8 cellular contexts compared by ENCODE assay signal in the genomic region with DNA sequence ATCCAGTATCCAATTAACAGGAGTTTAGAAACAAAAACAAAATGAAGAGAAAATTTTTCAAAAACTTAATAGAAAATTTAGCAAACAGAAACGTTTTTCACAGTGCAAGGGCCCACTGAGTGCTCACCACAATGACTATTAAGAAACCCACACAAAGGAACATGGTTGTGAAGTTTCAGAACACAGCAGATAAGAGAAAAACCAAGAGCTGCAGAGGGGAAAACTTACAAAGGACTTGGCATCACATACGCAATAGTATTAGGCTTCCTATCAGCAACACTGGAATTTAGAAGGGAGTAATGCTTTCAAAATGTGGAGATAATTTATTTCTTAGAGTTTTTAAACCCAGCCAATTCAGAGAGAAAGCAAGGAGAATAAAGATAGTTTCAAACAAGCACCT. TPM values are rescaled to one million over a fixed set of nuclear protein-coding genes. Genes with fewer than 3 reads are reported as not detected.
DNase-seq lines count a peak whose midpoint lies in the region; ATAC-seq and TF ChIP-seq lines count a peak whose summit lies in the region.
"Had no signal": no experiment of that assay in that cellular context is flagged by ENCODE, and none has a peak within 500 bp of the region (broad histone marks: within the 10 kb centered on the region; RNA-seq: fewer than 3 reads in every experiment).

No MANE protein-coding gene starts in this region.

- H3K27me3 Mint-ChIP-seq in neural crest cell (ENCODE audit: low read depth): no peaks in the 10 kb centered on the region

- intact Hi-C loops in cardiac septum (cut with DNase I): loop anchor here (2.0 kb wide), 1 partner anchor 19 kb away; a partner anchor contains a TSS

- peak overlapping the region; percentile 79 for H3K27ac Mint-ChIP-seq in neural crest cell (ENCODE audit: unreplicated experiment)

- peaks cover 24% of the 10 kb centered on the region for H3K4me1 Mint-ChIP-seq in neural crest cell

- ATAC-seq in HG02763 (IDR thresholded peaks at IDR 0.05; ENCODE audit: unreplicated experiment) (no peak), HG03442 (IDR thresholded peaks at IDR 0.05; ENCODE audit: unreplicated experiment) (no peak)
- ATAC-seq: right cardiac atrium had no signal

- in situ Hi-C loops in GM13977 (cut with MboI; ENCODE audit: low pct_unique_long_range_greater_than_20kb, low sequenced_read_pairs, unreplicated experiment): no loop called here

- H3K36me3 Mint-ChIP-seq in neural crest cell (ENCODE audit: low read depth): peaks cover 10% of the 10 kb centered on the region

- H3K9me3 Mint-ChIP-seq in neural crest cell: no peaks in the 10 kb centered on the region

- TF ChIP-seq CTCF in GM13977 (IDR thresholded peaks at IDR 0.05; ENCODE audit: extremely low read depth, insufficient read depth, missing control alignments) (no peak), neural crest cell (conservative IDR thresholded peaks at IDR 0.05) (no peak)

- H3K4me3 Mint-ChIP-seq in neural crest cell: no peak overlapping the region

- DNase-seq in GM13977 (ENCODE audit: low spot score): peak; percentile 20
- peak; percentile 96 for DNase-seq in NCI-H226
- peak; percentile 72 for DNase-seq in astrocyte of the hippocampus (ENCODE audit: low read depth, low spot score)
- DNase-seq in neural crest cell (ENCODE audit: low read depth, low spot score): no peak
- no peak for DNase-seq in cardiac septum (ENCODE audit: low spot score)

RNA-seq across cellular contexts. Expression of a gene that starts 1.7 kb away (rescaled TPM):
- total RNA-seq in neural crest cell (3.7 and 6.9 TPM in 2 replicates), cardiac septum (5.2 TPM)

RNA-seq across cellular contexts. Expression of a gene that starts 18.4 kb away (rescaled TPM):
- total RNA-seq in neural crest cell: 128 and 130 TPM in 2 replicates
- total RNA-seq in cardiac septum: 64.8 TPM

RNA-seq across cellular contexts. Expression of a gene that starts 18.6 kb away (rescaled TPM):
- total RNA-seq in neural crest cell (50.1 and 52.6 TPM in 2 replicates), cardiac septum (51.3 TPM)

Comparison
In these comparisons a context has a peak if more than half of its experiments do, and no peak if none do; other contexts are left out.
1. DNase-seq: peak in GM13977 (single experiment), NCI-H226 (single experiment) and astrocyte of the hippocampus (single experiment); none in neural crest cell (single experiment) and cardiac septum (single experiment).